Comparison of ENCODE assay signal across 17 cellular contexts in the genomic region with DNA sequence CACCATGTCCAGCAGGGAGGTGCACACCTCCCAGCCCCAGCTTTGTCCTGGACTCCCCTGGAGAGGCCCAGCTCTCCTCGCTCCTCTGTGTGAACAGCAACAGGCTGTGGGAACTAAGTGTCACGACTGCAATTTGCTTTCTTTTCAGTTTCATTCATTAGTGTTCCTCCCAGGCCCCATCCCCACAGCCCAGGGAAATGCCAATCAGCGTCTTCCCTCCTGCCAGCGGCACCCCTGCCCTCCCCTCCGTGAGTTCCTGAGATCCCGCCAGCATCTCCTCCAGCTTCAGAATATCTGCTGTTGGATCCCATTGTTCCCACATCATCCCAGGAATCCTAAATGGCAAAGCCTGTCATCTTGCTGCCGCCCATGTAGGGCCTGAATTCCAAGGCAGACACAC. TPM values are rescaled to one million over a fixed set of nuclear protein-coding genes. Genes with fewer than 3 reads are reported as not detected.
DNase-seq lines count a peak whose midpoint lies in the region; ATAC-seq and TF ChIP-seq lines count a peak whose summit lies in the region.
"Had no signal": no experiment of that assay in that cellular context is flagged by ENCODE, and none has a peak within 500 bp of the region (broad histone marks: within the 10 kb centered on the region; RNA-seq: fewer than 3 reads in every experiment).

No MANE protein-coding gene starts in this region.

- ATAC-seq in activated CD8-positive, alpha-beta T cell treated with anti-CD3 and anti-CD28 coated beads, Interleukin-2, amount 10 ng/mL, durations not matched to agents 7 days and 5 days: no peak

- H2BK120ac ChIP-seq in neuronal stem cell (ENCODE audit: low read depth, low read length): no peak overlapping the region

- no peaks in the 10 kb centered on the region for H3K79me1 ChIP-seq in neuronal stem cell (ENCODE audit: low read depth, low read length)

- WGBS in neuronal stem cell (ENCODE audit: extremely low coverage in 2 of 2, insufficient read length in 2 of 2, insufficient replicate concordance in 1 of 2), 2 donors: no CpG with 5 or more reads among the region's 7 CpGs

- no peak overlapping the region for H2AK5ac ChIP-seq in neuronal stem cell (ENCODE audit: low read depth, low read length)

- no peak overlapping the region for H2BK12ac ChIP-seq in neuronal stem cell (ENCODE audit: low read length)

- no peak overlapping the region for H2BK15ac ChIP-seq in neuronal stem cell (ENCODE audit: low read length)

- no peaks in the 10 kb centered on the region for H3K9me3 Mint-ChIP-seq in HFFc6
- H3K9me3 Mint-ChIP-seq in type B pancreatic cell: no peaks in the 10 kb centered on the region
- no peaks in the 10 kb centered on the region for H3K9me3 Mint-ChIP-seq in activated CD8-positive, alpha-beta T cell treated with anti-CD3 and anti-CD28 coated beads, Interleukin-2, amount 10 ng/mL, durations not matched to agents 7 days and 5 days (ENCODE audit: insufficient read depth)
- H3K9me3 Mint-ChIP-seq: CD4-positive, alpha-beta T cell had no signal

- H3K9me3 ChIP-seq in osteoblast (ENCODE audit: low read depth, low read length) (no peaks in the 10 kb centered on the region), neuronal stem cell (replicated peaks in 1 of 2; ENCODE audit: control insufficient read depth in 2 of 2, insufficient read depth in 1 of 2, low read depth in 1 of 2, low read length in 2 of 2) (no peaks in the 10 kb centered on the region)

- H3K9ac ChIP-seq in neuronal stem cell (ENCODE audit: low read depth, low read length, poor library complexity): no peak overlapping the region

- TF ChIP-seq CTCF in HFFc6 (IDR thresholded peaks at IDR 0.05) (no peak), osteoblast (IDR thresholded peaks at IDR 0.05; ENCODE audit: extremely low read depth, low read depth, low read length) (no peak), type B pancreatic cell (conservative IDR thresholded peaks at IDR 0.05) (no peak)

- H3K27me3 Mint-ChIP-seq in HFFc6 (ENCODE audit: insufficient read depth) (peaks cover 5% of the 10 kb centered on the region), type B pancreatic cell (no peaks in the 10 kb centered on the region)
- no peaks in the 10 kb centered on the region for H3K27me3 Mint-ChIP-seq in activated CD8-positive, alpha-beta T cell treated with anti-CD3 and anti-CD28 coated beads, Interleukin-2, amount 10 ng/mL, durations not matched to agents 7 days and 5 days (ENCODE audit: low read depth)
- H3K27me3 Mint-ChIP-seq: CD4-positive, alpha-beta T cell had no signal

- H3K36me3 Mint-ChIP-seq in HFFc6 (ENCODE audit: low read depth) (peaks cover 39% of the 10 kb centered on the region), type B pancreatic cell (peaks cover 12% of the 10 kb centered on the region)
- peaks cover 3% of the 10 kb centered on the region for H3K36me3 Mint-ChIP-seq in activated CD8-positive, alpha-beta T cell treated with anti-CD3 and anti-CD28 coated beads, Interleukin-2, amount 10 ng/mL, durations not matched to agents 7 days and 5 days (ENCODE audit: low read depth)

- no peak overlapping the region for H4K8ac ChIP-seq in neuronal stem cell (ENCODE audit: low read depth, low read length)

- H3K27me3 ChIP-seq in osteoblast (ENCODE audit: insufficient read depth, low read length) (no peaks in the 10 kb centered on the region), neuronal stem cell (ENCODE audit: control insufficient read depth in 3 of 3, insufficient read depth in 3 of 3, low read depth in 1 of 3, low read length in 3 of 3) (no peaks in the 10 kb centered on the region)

- POLR2A ChIA-PET in activated CD8-positive, alpha-beta T cell treated with anti-CD3 and anti-CD28 coated beads, Interleukin-2, amount 10 ng/mL, durations not matched to agents 7 days and 5 days (lab: Charles Lee): no interaction called here

- no peaks in the 10 kb centered on the region for H3K79me2 ChIP-seq in osteoblast (ENCODE audit: insufficient read depth, low read length)

- H3K4me1 Mint-ChIP-seq in HFFc6 (ENCODE audit: low read depth): peaks cover 73% of the 10 kb centered on the region
- peaks cover 30% of the 10 kb centered on the region for H3K4me1 Mint-ChIP-seq in type B pancreatic cell (ENCODE audit: unreplicated experiment)
- peaks cover 2% of the 10 kb centered on the region for H3K4me1 Mint-ChIP-seq in activated CD8-positive, alpha-beta T cell treated with anti-CD3 and anti-CD28 coated beads, Interleukin-2, amount 10 ng/mL, durations not matched to agents 7 days and 5 days (ENCODE audit: low read depth)

- no peak overlapping the region for H3K4me2 ChIP-seq in osteoblast (ENCODE audit: insufficient read depth, low read length)
- H3K4me2 ChIP-seq in neuronal stem cell (ENCODE audit: insufficient read depth, low read length, poor library complexity, severe bottlenecking): no peak overlapping the region

- H3K4me1 ChIP-seq in osteoblast (ENCODE audit: insufficient read depth, low read length) (peaks cover 27% of the 10 kb centered on the region), neuronal stem cell (ENCODE audit: control insufficient read depth in 2 of 2, insufficient read depth in 1 of 2, low read depth in 1 of 2, low read length in 2 of 2) (no peaks in the 10 kb centered on the region)

- CTCF ChIA-PET in activated CD8-positive, alpha-beta T cell treated with anti-CD3 and anti-CD28 coated beads, Interleukin-2, amount 10 ng/mL, durations not matched to agents 7 days and 5 days (lab: Charles Lee): no interaction called here

- H3K4me3 Mint-ChIP-seq in HFFc6 (no peak overlapping the region), type B pancreatic cell (no peak overlapping the region)
- no peak overlapping the region for H3K4me3 Mint-ChIP-seq in activated CD8-positive, alpha-beta T cell treated with anti-CD3 and anti-CD28 coated beads, Interleukin-2, amount 10 ng/mL, durations not matched to agents 7 days and 5 days
- H3K4me3 Mint-ChIP-seq: CD4-positive, alpha-beta T cell had no signal

- DNase-seq in HFFc6 (no peak), astrocyte of the hippocampus (ENCODE audit: low read depth, low spot score) (peak; percentile 55), osteoblast (ENCODE audit: insufficient read length, low spot score, missing footprints) (no peak), type B pancreatic cell (ENCODE audit: extremely low spot score, unreplicated experiment) (no peak), neuronal stem cell (ENCODE audit: low spot score) (no peak), NCI-H524 treated with DMSO at 0.1 percent for 48 hours (lab: John Stamatoyannopoulos, UW) (no peak)
- DNase-seq in activated CD8-positive, alpha-beta T cell treated with anti-CD3 and anti-CD28 coated beads, Interleukin-2, amount 10 ng/mL, durations not matched to agents 7 days and 5 days: no peak
- DNase-seq: CD4-positive, alpha-beta T cell; DMS79; H7; Karpas-422; NCI-H1105; NCI-H1694; NCI-H2107; NCI-H2227 treated with DMSO at 0.1 percent for 48 hours; NCI-H526; SIG-M5 had no signal

- H3K23ac ChIP-seq in neuronal stem cell (ENCODE audit: low read depth, low read length, poor library complexity): no peak overlapping the region

- no peak overlapping the region for H4K91ac ChIP-seq in neuronal stem cell (ENCODE audit: low read depth, low read length, poor library complexity)

- H2BK5ac ChIP-seq in neuronal stem cell (ENCODE audit: low read length): no peak overlapping the region

- peak overlapping the region; percentile 91 for H3K27ac ChIP-seq in osteoblast (ENCODE audit: low read depth, low read length)
- H3K27ac ChIP-seq in neuronal stem cell (replicated peaks; ENCODE audit: low read length): no peak overlapping the region

- H2AFZ ChIP-seq in osteoblast (ENCODE audit: low read length): no peak overlapping the region
- no peak overlapping the region for H2AFZ ChIP-seq in neuronal stem cell (ENCODE audit: low read length)

- no peaks in the 10 kb centered on the region for H4K20me1 ChIP-seq in osteoblast (ENCODE audit: insufficient read depth, low read length)

- H3K4me3 ChIP-seq in osteoblast (ENCODE audit: insufficient read depth, low read length) (no peak overlapping the region), neuronal stem cell (ENCODE audit: low read length in 2 of 2) (no peak overlapping the region)

- H3K36me3 ChIP-seq in osteoblast (ENCODE audit: insufficient read depth, low read length) (peaks cover 30% of the 10 kb centered on the region), neuronal stem cell (replicated peaks in 1 of 2; ENCODE audit: control insufficient read depth in 2 of 2, insufficient read depth in 2 of 2, low read length in 2 of 2) (peaks cover 18 to 75% of the 10 kb centered on the region in 2 donors)

- H3K14ac ChIP-seq in neuronal stem cell (ENCODE audit: low read length): no peak overlapping the region

- H3K4ac ChIP-seq in neuronal stem cell (ENCODE audit: low read length): no peak overlapping the region

- H3K18ac ChIP-seq in neuronal stem cell (ENCODE audit: low read length): no peak overlapping the region

- H3K27ac Mint-ChIP-seq in HFFc6 (peak overlapping the region; percentile 70), type B pancreatic cell (peak overlapping the region; percentile 43)
- no peak overlapping the region for H3K27ac Mint-ChIP-seq in activated CD8-positive, alpha-beta T cell treated with anti-CD3 and anti-CD28 coated beads, Interleukin-2, amount 10 ng/mL, durations not matched to agents 7 days and 5 days
- H3K27ac Mint-ChIP-seq: CD4-positive, alpha-beta T cell had no signal

RNA-seq across cellular contexts. Expression of a gene that starts 13.1 kb away (rescaled TPM):
- total RNA-seq in HFFc6 (2021; fragmentation: NEBNext Ultra II Directional; extraction: Animal tissue kit (Norgen Biotek cat#: 25700)): 100 to 1,000 TPM in 5 of 6 experiments, 10 to 100 TPM in 1; 88.9 to 122 (median 113) TPM
- total RNA-seq in osteoblast (40.4 and 43.8 TPM in 2 replicates), type B pancreatic cell (ENCODE audit: low replicate concordance) (40.4 and 54.2 TPM in 2 replicates)
- 88.1 TPM for polyA plus RNA-seq in neuronal stem cell (2013, experiment 1 of 2)
- polyA plus RNA-seq in neuronal stem cell (2013, experiment 2 of 2): 87.5 TPM
- 10 to 100 TPM; 45.1 to 49.4 TPM for total RNA-seq in activated CD8-positive, alpha-beta T cell treated with anti-CD3 and anti-CD28 coated beads, Interleukin-2, amount 10 ng/mL, durations not matched to agents 7 days and 5 days

RNA-seq across cellular contexts. Expression of a gene that starts 37.4 kb away (rescaled TPM):
- 100 to 1,000 TPM; 462 to 606 (median 488) TPM for total RNA-seq in HFFc6 (2021; fragmentation: NEBNext Ultra II Directional; extraction: Animal tissue kit (Norgen Biotek cat#: 25700))
- total RNA-seq in osteoblast (177 and 181 TPM in 2 replicates), type B pancreatic cell (ENCODE audit: low replicate concordance) (141 and 227 TPM in 2 replicates)
- polyA plus RNA-seq in neuronal stem cell (2013, experiment 1 of 2): 82.7 TPM
- 83.3 TPM for polyA plus RNA-seq in neuronal stem cell (2013, experiment 2 of 2)
- total RNA-seq in activated CD8-positive, alpha-beta T cell treated with anti-CD3 and anti-CD28 coated beads, Interleukin-2, amount 10 ng/mL, durations not matched to agents 7 days and 5 days: 100 to 1,000 TPM; 122 to 129 TPM
